10 cellular contexts compared by ENCODE assay signal in the genomic region with DNA sequence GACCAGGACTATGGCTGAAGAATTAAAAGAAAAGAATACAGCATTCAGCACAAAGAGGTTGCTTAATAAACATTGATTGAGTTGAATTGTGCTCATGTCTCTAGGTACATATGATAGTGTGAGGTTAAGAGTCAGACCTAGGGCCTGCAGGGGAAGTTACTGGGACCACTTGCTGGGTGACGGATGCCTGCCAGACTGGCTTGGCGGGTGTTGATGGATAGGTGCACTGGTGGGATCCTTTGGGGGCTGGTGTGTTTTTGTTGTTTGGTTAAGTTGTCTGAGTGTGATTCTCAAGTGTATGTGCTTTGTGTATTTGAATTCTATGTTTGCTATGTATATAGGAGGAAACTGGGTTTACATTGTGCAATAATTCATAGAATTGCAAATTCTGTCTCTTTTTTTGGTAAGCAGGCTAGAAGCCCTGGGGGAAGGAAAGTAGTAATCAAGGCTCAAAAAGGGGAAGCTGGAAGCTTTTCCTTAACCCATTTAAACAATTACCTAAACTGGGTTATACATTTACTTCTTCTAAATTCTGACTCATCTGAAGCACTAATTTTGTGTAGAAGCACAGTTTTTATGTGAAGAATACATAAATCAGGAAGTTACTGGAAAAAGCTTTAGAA. TPM values are rescaled to one million over a fixed set of nuclear protein-coding genes. Genes with fewer than 3 reads are reported as not detected.
A peak's percentile ranks its signal among the peaks of the same experiment; 100 is the strongest.
DNase-seq lines count a peak whose midpoint lies in the region; ATAC-seq lines count a peak whose summit lies in the region.
"Had no signal": no experiment of that assay in that cellular context is flagged by ENCODE, and none has a peak within 500 bp of the region (broad histone marks: within the 10 kb centered on the region; RNA-seq: fewer than 3 reads in every experiment).

No MANE protein-coding gene starts in this region.

- H3K36me3 Mint-ChIP-seq in activated T-cell treated with anti-CD3 and anti-CD28 coated beads, Interleukin-2, amount 50 U/mL, for 24 hours (ENCODE audit: low read depth), result no peaks in the 10 kb centered on the region
- peaks cover 4% of the 10 kb centered on the region for H3K36me3 Mint-ChIP-seq in activated T-helper 1 cell treated with anti-CD3 and anti-CD28 coated beads, Interleukin-12 subunit alpha, Interleukin-12 subunit beta, Interleukin-2, Interleukin-4 antibody, amounts not matched to agents 30 ng/mL and 10 ng/mL and 1 ng/mL, durations not matched to agents 14 hours and 24 hours and 36 hours (ENCODE audit: low read depth)
- peaks cover 5% of the 10 kb centered on the region for H3K36me3 Mint-ChIP-seq in activated CD8-positive, alpha-beta memory T cell treated with anti-CD3 and anti-CD28 coated beads, Interleukin-2, amount 10 ng/mL, durations not matched to agents 7 days and 5 days
- H3K36me3 Mint-ChIP-seq: activated CD4-positive, alpha-beta memory T cell treated with anti-CD3 and anti-CD28 coated beads for 36 hours had no signal

- H3K9me3 Mint-ChIP-seq in activated T-cell treated with anti-CD3 and anti-CD28 coated beads, Interleukin-2, amount 50 U/mL, for 24 hours, result peaks cover 6% of the 10 kb centered on the region
- peaks cover 5% of the 10 kb centered on the region for H3K9me3 Mint-ChIP-seq in activated T-helper 1 cell treated with anti-CD3 and anti-CD28 coated beads, Interleukin-12 subunit alpha, Interleukin-12 subunit beta, Interleukin-2, Interleukin-4 antibody, amounts not matched to agents 30 ng/mL and 10 ng/mL and 1 ng/mL, durations not matched to agents 14 hours and 24 hours and 36 hours
- no peaks in the 10 kb centered on the region for H3K9me3 Mint-ChIP-seq in activated CD8-positive, alpha-beta memory T cell treated with anti-CD3 and anti-CD28 coated beads, Interleukin-2, amount 10 ng/mL, durations not matched to agents 7 days and 5 days (ENCODE audit: low read depth)
- H3K9me3 Mint-ChIP-seq: activated CD4-positive, alpha-beta memory T cell treated with anti-CD3 and anti-CD28 coated beads for 36 hours had no signal

- CTCF ChIA-PET in activated CD8-positive, alpha-beta memory T cell treated with anti-CD3 and anti-CD28 coated beads, Interleukin-2, amount 10 ng/mL, durations not matched to agents 7 days and 5 days (lab: Charles Lee), result no interaction called here

- ATAC-seq in activated CD8-positive, alpha-beta memory T cell treated with anti-CD3 and anti-CD28 coated beads, Interleukin-2, amount 10 ng/mL, durations not matched to agents 7 days and 5 days, result no peak
- no peak for ATAC-seq in HG03442 (IDR thresholded peaks at IDR 0.05; ENCODE audit: unreplicated experiment)

- no peak overlapping the region for H3K27ac Mint-ChIP-seq in activated T-cell treated with anti-CD3 and anti-CD28 coated beads, Interleukin-2, amount 50 U/mL, for 24 hours
- peak overlapping the region; percentile 13 for H3K27ac Mint-ChIP-seq in activated T-helper 1 cell treated with anti-CD3 and anti-CD28 coated beads, Interleukin-12 subunit alpha, Interleukin-12 subunit beta, Interleukin-2, Interleukin-4 antibody, amounts not matched to agents 30 ng/mL and 10 ng/mL and 1 ng/mL, durations not matched to agents 14 hours and 24 hours and 36 hours
- no peak overlapping the region for H3K27ac Mint-ChIP-seq in activated CD8-positive, alpha-beta memory T cell treated with anti-CD3 and anti-CD28 coated beads, Interleukin-2, amount 10 ng/mL, durations not matched to agents 7 days and 5 days
- H3K27ac Mint-ChIP-seq: activated CD4-positive, alpha-beta memory T cell treated with anti-CD3 and anti-CD28 coated beads for 36 hours had no signal

- H3K4me3 Mint-ChIP-seq in activated T-cell treated with anti-CD3 and anti-CD28 coated beads, Interleukin-2, amount 50 U/mL, for 24 hours, result peak overlapping the region; percentile 2
- no peak overlapping the region for H3K4me3 Mint-ChIP-seq in activated T-helper 1 cell treated with anti-CD3 and anti-CD28 coated beads, Interleukin-12 subunit alpha, Interleukin-12 subunit beta, Interleukin-2, Interleukin-4 antibody, amounts not matched to agents 30 ng/mL and 10 ng/mL and 1 ng/mL, durations not matched to agents 14 hours and 24 hours and 36 hours
- H3K4me3 Mint-ChIP-seq in activated CD8-positive, alpha-beta memory T cell treated with anti-CD3 and anti-CD28 coated beads, Interleukin-2, amount 10 ng/mL, durations not matched to agents 7 days and 5 days, result no peak overlapping the region
- H3K4me3 Mint-ChIP-seq: activated CD4-positive, alpha-beta memory T cell treated with anti-CD3 and anti-CD28 coated beads for 36 hours had no signal

- H3K4me1 Mint-ChIP-seq in activated T-cell treated with anti-CD3 and anti-CD28 coated beads, Interleukin-2, amount 50 U/mL, for 24 hours (ENCODE audit: low read depth), result peaks cover 64% of the 10 kb centered on the region
- peaks cover 42% of the 10 kb centered on the region for H3K4me1 Mint-ChIP-seq in activated T-helper 1 cell treated with anti-CD3 and anti-CD28 coated beads, Interleukin-12 subunit alpha, Interleukin-12 subunit beta, Interleukin-2, Interleukin-4 antibody, amounts not matched to agents 30 ng/mL and 10 ng/mL and 1 ng/mL, durations not matched to agents 14 hours and 24 hours and 36 hours (ENCODE audit: low read depth)
- peaks cover 24% of the 10 kb centered on the region for H3K4me1 Mint-ChIP-seq in activated CD8-positive, alpha-beta memory T cell treated with anti-CD3 and anti-CD28 coated beads, Interleukin-2, amount 10 ng/mL, durations not matched to agents 7 days and 5 days

- DNase-seq in activated T-cell treated with anti-CD3 and anti-CD28 coated beads, Interleukin-2, amount 50 U/mL, for 24 hours, result no peak
- no peak for DNase-seq in activated T-cell treated with anti-CD3 and anti-CD28 coated beads, Interleukin-2, amount 50 U/mL, for 1 hour
- DNase-seq in Kasumi-1 (lab: John Stamatoyannopoulos, UW) (peak; percentile 89 to 90), renal cortical epithelial cell (ENCODE audit: low read depth) (peak; percentile 89), NCI-H2196 (lab: John Stamatoyannopoulos, UW; ENCODE audit: unreplicated experiment) (no peak)
- DNase-seq in activated T-helper 1 cell treated with anti-CD3 and anti-CD28 coated beads, Interleukin-12 subunit alpha, Interleukin-12 subunit beta, Interleukin-2, Interleukin-4 antibody, amounts not matched to agents 30 ng/mL and 10 ng/mL and 1 ng/mL, durations not matched to agents 14 hours and 24 hours and 36 hours (ENCODE audit: low spot score), result no peak
- no peak for DNase-seq in activated CD8-positive, alpha-beta memory T cell treated with anti-CD3 and anti-CD28 coated beads, Interleukin-2, amount 10 ng/mL, durations not matched to agents 7 days and 5 days
- DNase-seq: activated CD4-positive, alpha-beta memory T cell treated with anti-CD3 and anti-CD28 coated beads for 36 hours; stimulated activated CD8-positive, alpha-beta memory T cell treated with anti-CD3 and anti-CD28 coated beads, Interleukin-4, amount 100 ng/mL, for 48 hours had no signal

- H3K27me3 Mint-ChIP-seq in activated T-cell treated with anti-CD3 and anti-CD28 coated beads, Interleukin-2, amount 50 U/mL, for 24 hours, result no peaks in the 10 kb centered on the region
- H3K27me3 Mint-ChIP-seq in activated T-helper 1 cell treated with anti-CD3 and anti-CD28 coated beads, Interleukin-12 subunit alpha, Interleukin-12 subunit beta, Interleukin-2, Interleukin-4 antibody, amounts not matched to agents 30 ng/mL and 10 ng/mL and 1 ng/mL, durations not matched to agents 14 hours and 24 hours and 36 hours (ENCODE audit: insufficient read depth), result peaks cover 3% of the 10 kb centered on the region
- H3K27me3 Mint-ChIP-seq in activated CD8-positive, alpha-beta memory T cell treated with anti-CD3 and anti-CD28 coated beads, Interleukin-2, amount 10 ng/mL, durations not matched to agents 7 days and 5 days, result peaks cover 2% of the 10 kb centered on the region
- H3K27me3 Mint-ChIP-seq: activated CD4-positive, alpha-beta memory T cell treated with anti-CD3 and anti-CD28 coated beads for 36 hours had no signal

- intact Hi-C loops in activated T-helper 1 cell treated with anti-CD3 and anti-CD28 coated beads, Interleukin-12 subunit alpha, Interleukin-12 subunit beta, Interleukin-2, Interleukin-4 antibody, amounts not matched to agents 30 ng/mL and 10 ng/mL and 1 ng/mL, durations not matched to agents 14 hours and 24 hours and 36 hours (cut with micrococcal nuclease), result loop anchor here (5.0 kb wide), 3 partner anchors 71 to 626 kb away; partner anchors contain the start of gene CD58

RNA-seq across cellular contexts. Expression of gene CD101, which starts 1.8 kb away (rescaled TPM):
- total RNA-seq in activated T-helper 1 cell treated with anti-CD3 and anti-CD28 coated beads, Interleukin-12 subunit alpha, Interleukin-12 subunit beta, Interleukin-2, Interleukin-4 antibody, amounts not matched to agents 30 ng/mL and 10 ng/mL and 1 ng/mL, durations not matched to agents 14 hours and 24 hours and 36 hours, result 0.80 and 1.0 TPM in 2 replicates
- total RNA-seq in renal cortical epithelial cell, result 0.35 and 0.45 TPM in 2 replicates
- 1 to 10 TPM in 1 of 2 experiments, not detected in 1; 1.4 TPM for total RNA-seq in activated CD8-positive, alpha-beta memory T cell treated with anti-CD3 and anti-CD28 coated beads, Interleukin-2, amount 10 ng/mL, durations not matched to agents 7 days and 5 days

RNA-seq across cellular contexts. Expression of gene TTF2, which starts 56.8 kb away (rescaled TPM):
- total RNA-seq in activated T-helper 1 cell treated with anti-CD3 and anti-CD28 coated beads, Interleukin-12 subunit alpha, Interleukin-12 subunit beta, Interleukin-2, Interleukin-4 antibody, amounts not matched to agents 30 ng/mL and 10 ng/mL and 1 ng/mL, durations not matched to agents 14 hours and 24 hours and 36 hours, result 103 and 114 TPM in 2 replicates
- 17.9 and 30.7 TPM in 2 replicates for total RNA-seq in renal cortical epithelial cell
- 100 to 1,000 TPM; 156 to 157 TPM for total RNA-seq in activated CD8-positive, alpha-beta memory T cell treated with anti-CD3 and anti-CD28 coated beads, Interleukin-2, amount 10 ng/mL, durations not matched to agents 7 days and 5 days

Comparison
In these comparisons a context has a peak if more than half of its experiments do, and no peak if none do; other contexts are left out.
1. DNase-seq: peak in Kasumi-1 (2 of 2) and renal cortical epithelial cell (single experiment); none in activated T-cell treated with anti-CD3 and anti-CD28 coated beads, Interleukin-2, amount 50 U/mL, for 24 hours (single experiment), activated T-cell treated with anti-CD3 and anti-CD28 coated beads, Interleukin-2, amount 50 U/mL, for 1 hour (single experiment), activated T-helper 1 cell treated with anti-CD3 and anti-CD28 coated beads, Interleukin-12 subunit alpha, Interleukin-12 subunit beta, Interleukin-2, Interleukin-4 antibody, amounts not matched to agents 30 ng/mL and 10 ng/mL and 1 ng/mL, durations not matched to agents 14 hours and 24 hours and 36 hours (single experiment), NCI-H2196 (single experiment) and activated CD8-positive, alpha-beta memory T cell treated with anti-CD3 and anti-CD28 coated beads, Interleukin-2, amount 10 ng/mL, durations not matched to agents 7 days and 5 days (single experiment).